Comparison of ENCODE assay signal across 8 cellular contexts in the genomic region with DNA sequence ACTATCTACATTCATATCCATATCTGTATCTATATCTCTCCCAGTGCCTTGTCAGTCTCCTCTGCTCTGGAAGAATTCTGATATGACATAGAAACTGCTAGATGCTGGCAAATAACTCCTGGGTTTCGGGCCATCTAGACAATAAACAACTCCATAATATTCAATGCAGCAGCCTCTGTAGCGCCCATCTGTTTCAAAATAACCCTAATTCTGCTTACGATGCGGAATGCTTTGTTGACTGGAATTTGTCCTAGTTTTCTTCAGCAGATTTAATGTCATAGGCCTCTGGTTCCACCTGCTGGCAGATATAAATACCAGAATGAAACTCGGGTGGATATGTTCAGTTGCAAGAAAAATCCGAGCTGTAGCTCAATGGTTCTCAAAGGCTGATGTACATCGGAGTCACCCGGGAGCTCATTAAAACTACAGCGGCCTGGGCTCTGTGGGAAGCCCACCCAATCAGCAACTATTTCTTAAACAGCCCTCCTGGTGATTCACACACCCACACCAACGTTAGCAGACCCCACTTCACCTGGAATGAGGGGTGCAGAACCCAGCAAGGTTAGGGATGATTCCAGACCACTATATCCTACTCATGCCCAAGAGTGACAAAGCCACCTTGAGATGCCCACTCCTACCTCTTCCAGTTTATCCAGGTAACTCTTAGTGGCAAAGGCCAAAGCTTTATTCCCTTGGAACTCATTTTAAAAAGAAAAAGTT.
DNase-seq lines count a peak whose midpoint lies in the region; ATAC-seq, FAIRE-seq and TF ChIP-seq lines count a peak whose summit lies in the region.

No MANE protein-coding gene starts in this region.

- H3K27me3 ChIP-seq in NT2/D1 (ENCODE audit: insufficient read depth, insufficient read length) = no peaks in the 10 kb centered on the region
- H3K27me3 ChIP-seq in suprapubic skin = no peaks in the 10 kb centered on the region

- H3K9ac ChIP-seq in NT2/D1 (ENCODE audit: insufficient read length, low read depth) = no peak overlapping the region

- no peaks in the 10 kb centered on the region for H3K4me1 ChIP-seq in NT2/D1 (ENCODE audit: insufficient read depth, insufficient read length)
- H3K4me1 ChIP-seq in suprapubic skin = peaks cover 16% of the 10 kb centered on the region

- peak; percentile 31 for ATAC-seq in GM19455 (IDR thresholded peaks at IDR 0.05; ENCODE audit: unreplicated experiment)

- TF ChIP-seq EP300 in suprapubic skin (IDR thresholded peaks at IDR 0.05) = no peak

- H3K36me3 ChIP-seq in NT2/D1 (ENCODE audit: insufficient read depth, insufficient read length, low read length) = no peaks in the 10 kb centered on the region
- H3K36me3 ChIP-seq in suprapubic skin = no peaks in the 10 kb centered on the region

- TF ChIP-seq POLR2A in suprapubic skin (IDR thresholded peaks at IDR 0.05) = no peak

- TF ChIP-seq CTCF in cardiac fibroblast (IDR thresholded peaks at IDR 0.05; ENCODE audit: low read depth, low read length) (peak; percentile 54), suprapubic skin (IDR thresholded peaks at IDR 0.05) (peak; percentile 63 to 67)

- H3K27ac ChIP-seq in suprapubic skin = peak overlapping the region; percentile 39

- H3K4me3 ChIP-seq in NT2/D1 (ENCODE audit: insufficient read length, low read depth) = no peak overlapping the region
- no peak overlapping the region for H3K4me3 ChIP-seq in cardiac fibroblast (replicated peaks in 1 of 2; ENCODE audit: low read depth in 2 of 2, low read length in 2 of 2)
- H3K4me3 ChIP-seq in suprapubic skin = no peak overlapping the region

- FAIRE-seq in HTR-8/SVneo (lab: Jason Lieb, UNC) = no peak

- DNase-seq in DMS153 treated with DMSO at 0.1 percent for 48 hours (lab: John Stamatoyannopoulos, UW; ENCODE audit: unreplicated experiment) = peak; percentile 53
- peak; percentile 56 for DNase-seq in HTR-8/SVneo (ENCODE audit: insufficient read length, low spot score)
- peak; percentile 38 for DNase-seq in NT2/D1 (ENCODE audit: low read depth, low spot score)
- peak; percentile 87 to 90 for DNase-seq in cardiac fibroblast (ENCODE audit: low read depth in 2 of 2)
- DNase-seq in kidney tubule cell (ENCODE audit: low spot score) = peak; percentile 65
- DNase-seq in suprapubic skin (ENCODE audit: low spot score in 2 of 2) = no peak
- no peak for DNase-seq in activated CD4-positive, CD25-positive, alpha-beta regulatory T cell treated with anti-CD3 and anti-CD28 coated beads, Interleukin-2, amount 50 U/mL, for 72 hours

- 19% methylated on average over 10 of the region's 10 CpGs for WGBS in suprapubic skin

- H3K9me3 ChIP-seq in NT2/D1 (ENCODE audit: insufficient read depth, low read length) = no peaks in the 10 kb centered on the region
- H3K9me3 ChIP-seq in suprapubic skin = no peaks in the 10 kb centered on the region

Comparison
In these comparisons a context has a peak if more than half of its experiments do, and no peak if none do; other contexts are left out.
1. DNase-seq: peak in DMS153 treated with DMSO at 0.1 percent for 48 hours (single experiment), HTR-8/SVneo (single experiment), NT2/D1 (single experiment), cardiac fibroblast (2 of 2) and kidney tubule cell (single experiment); none in suprapubic skin (0 of 2) and activated CD4-positive, CD25-positive, alpha-beta regulatory T cell treated with anti-CD3 and anti-CD28 coated beads, Interleukin-2, amount 50 U/mL, for 72 hours (single experiment).